Comparison of ENCODE assay signal across 1 cellular context in genomic region chr9:3074247-3074646, GRCh38.
TF ChIP-seq lines count a peak whose summit lies in the region.

No MANE protein-coding gene starts in this region.

TF ChIP-seq in SK-N-SH treated with all-trans-retinoic acid at 6 μM for 48 hours, 23 proteins besides CTCF, POLR2A, EP300 and RAD21 (continued from another document):
- TF ChIP-seq POU6F1 (CRISPR knock-in tag; IDR thresholded peaks at IDR 0.05; ENCODE audit: borderline replicate concordance, low read depth) (no peak), PPARA (CRISPR knock-in tag; IDR thresholded peaks at IDR 0.05; ENCODE audit: borderline replicate concordance) (no peak), ZFP3 (CRISPR knock-in tag; IDR thresholded peaks at IDR 0.05) (no peak), ZNF70 (CRISPR knock-in tag; IDR thresholded peaks at IDR 0.05) (no peak), RARB (CRISPR knock-in tag; IDR thresholded peaks at IDR 0.05) (no peak), GLIS3 (CRISPR knock-in tag; IDR thresholded peaks at IDR 0.05) (no peak), TSHZ2 (CRISPR knock-in tag; IDR thresholded peaks at IDR 0.05) (no peak), ISL1 (CRISPR knock-in tag; IDR thresholded peaks at IDR 0.05) (no peak), CSDC2 (CRISPR knock-in tag; IDR thresholded peaks at IDR 0.05) (no peak), OSR1 (CRISPR knock-in tag; IDR thresholded peaks at IDR 0.05) (no peak), ZNF8 (CRISPR knock-in tag; IDR thresholded peaks at IDR 0.05) (no peak), CSRNP3 (CRISPR knock-in tag; IDR thresholded peaks at IDR 0.05) (no peak), ESRRG (CRISPR knock-in tag; IDR thresholded peaks at IDR 0.05) (no peak), ZC3H10 (CRISPR knock-in tag; IDR thresholded peaks at IDR 0.05) (no peak)
